In the genomic region with DNA sequence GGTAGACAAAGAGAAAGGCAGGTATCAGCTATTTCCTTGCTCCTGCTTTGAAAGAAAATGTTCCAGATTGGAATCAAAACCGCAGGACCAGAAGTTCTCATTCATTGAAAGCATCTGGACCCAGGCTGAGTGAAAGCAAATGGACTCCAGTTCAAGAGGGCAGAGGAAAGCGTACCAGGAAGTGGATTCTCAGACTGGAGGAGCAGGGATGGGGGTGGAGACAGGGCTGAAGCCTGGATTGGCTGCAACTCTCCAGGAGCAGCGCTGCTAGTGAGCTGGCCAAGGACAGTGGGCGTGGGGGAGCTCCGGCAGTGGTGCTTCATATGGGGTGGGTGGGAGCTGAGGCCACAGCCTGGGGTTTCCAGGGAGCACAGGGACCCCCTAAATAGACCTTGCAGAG, we compare ENCODE assay signal across 10 cellular contexts.
A peak's percentile ranks its signal among the peaks of the same experiment; 100 is the strongest.
DNase-seq lines count a peak whose midpoint lies in the region; ATAC-seq, FAIRE-seq and TF ChIP-seq lines count a peak whose summit lies in the region.
"Had no signal": no experiment of that assay in that cellular context is flagged by ENCODE, and none has a peak within 500 bp of the region (broad histone marks: within the 10 kb centered on the region; RNA-seq: fewer than 3 reads in every experiment).

No MANE protein-coding gene starts in this region.

- no peak for FAIRE-seq in GM12891 (lab: Jason Lieb, UNC)

- ATAC-seq in heart left ventricle (peak in 3 of 4 donors; percentile 37 to 70 (median 60)), HG03175 (IDR thresholded peaks at IDR 0.05; ENCODE audit: unreplicated experiment) (no peak)

- peaks cover 0 to 5% (median 0%) of the 10 kb centered on the region in 9 donors for H3K27me3 ChIP-seq in heart left ventricle
- H3K27me3 ChIP-seq: upper lobe of left lung had no signal

- H3K4me1 ChIP-seq in heart left ventricle = peaks cover 0 to 3% (median 0%) of the 10 kb centered on the region in 12 donors
- H3K4me1 ChIP-seq: upper lobe of left lung had no signal

- H3K27ac ChIP-seq in heart left ventricle = no peak overlapping the region
- H3K27ac ChIP-seq: upper lobe of left lung had no signal

- TF ChIP-seq CTCF in heart left ventricle (IDR thresholded peaks at IDR 0.05) (no peak), GM10248 (IDR thresholded peaks at IDR 0.05; ENCODE audit: control extremely low read depth, extremely low read depth, low read depth, missing control alignments) (no peak)

- peak; percentile 49 for DNase-seq in H4 (ENCODE audit: low spot score)
- peak; percentile 92 for DNase-seq in NCI-H69 (lab: John Stamatoyannopoulos, UW)
- peak in 1 of 5 donors; percentile 16 for DNase-seq in heart left ventricle
- DNase-seq in retina = peak; percentile 64
- no peak for DNase-seq in NCI-H1694 treated with DMSO at 0.1 percent for 48 hours (lab: John Stamatoyannopoulos, UW)
- no peak for DNase-seq in GM12891 (ENCODE audit: insufficient read length, low spot score)
- no peak for DNase-seq in GM10248 (ENCODE audit: extremely low spot score)
- DNase-seq: activated CD4-positive, alpha-beta T cell treated with anti-CD3 and anti-CD28 coated beads, Interleukin-2, amount 50 U/mL, for 1 hour had no signal

- H3K36me3 ChIP-seq in heart left ventricle = no peaks in the 10 kb centered on the region
- H3K36me3 ChIP-seq: upper lobe of left lung had no signal

- POLR2A ChIA-PET in GM10248 (lab: Yijun Ruan, JAX) = no interaction called here

- CTCF ChIA-PET in GM10248 (lab: Yijun Ruan, JAX) = no interaction called here

- H3K4me3 ChIP-seq in heart left ventricle = no peak overlapping the region
- H3K4me3 ChIP-seq: upper lobe of left lung had no signal

- H3K9me3 ChIP-seq in heart left ventricle = no peaks in the 10 kb centered on the region
- H3K9me3 ChIP-seq: upper lobe of left lung had no signal

- 34 to 48% (median 47%) methylated on average over 5 of the region's 5 CpGs for WGBS in heart left ventricle, 4 donors

- intact Hi-C loops in heart left ventricle (cut with DNase I) = no loop called here

- TF ChIP-seq POLR2A in heart left ventricle (IDR thresholded peaks at IDR 0.05) (no peak), GM12891 (IDR thresholded peaks at IDR 0.05; ENCODE audit: low read depth, low read length) (no peak)

TF ChIP-seq in GM12891, 5 proteins besides CTCF, POLR2A, EP300 and RAD21:
- TF ChIP-seq POLR2AphosphoS5 (IDR thresholded peaks at IDR 0.05; ENCODE audit: low read depth, low read length) (no peak), PAX5 (IDR thresholded peaks at IDR 0.05; ENCODE audit: insufficient read depth, low read length, severe bottlenecking) (no peak), SPI1 (IDR thresholded peaks at IDR 0.05; ENCODE audit: low read depth, low read length) (no peak), TAF1 (IDR thresholded peaks at IDR 0.05; ENCODE audit: low read depth, low read length) (no peak), POU2F2 (IDR thresholded peaks at IDR 0.05; ENCODE audit: low read depth, low read length) (no peak)

Comparison
In these comparisons a context has a peak if more than half of its experiments do, and no peak if none do; other contexts are left out.
1. DNase-seq: peak in H4 (single experiment), NCI-H69 (single experiment) and retina (single experiment); none in NCI-H1694 treated with DMSO at 0.1 percent for 48 hours (single experiment), GM12891 (single experiment) and GM10248 (single experiment).